In the genomic region with DNA sequence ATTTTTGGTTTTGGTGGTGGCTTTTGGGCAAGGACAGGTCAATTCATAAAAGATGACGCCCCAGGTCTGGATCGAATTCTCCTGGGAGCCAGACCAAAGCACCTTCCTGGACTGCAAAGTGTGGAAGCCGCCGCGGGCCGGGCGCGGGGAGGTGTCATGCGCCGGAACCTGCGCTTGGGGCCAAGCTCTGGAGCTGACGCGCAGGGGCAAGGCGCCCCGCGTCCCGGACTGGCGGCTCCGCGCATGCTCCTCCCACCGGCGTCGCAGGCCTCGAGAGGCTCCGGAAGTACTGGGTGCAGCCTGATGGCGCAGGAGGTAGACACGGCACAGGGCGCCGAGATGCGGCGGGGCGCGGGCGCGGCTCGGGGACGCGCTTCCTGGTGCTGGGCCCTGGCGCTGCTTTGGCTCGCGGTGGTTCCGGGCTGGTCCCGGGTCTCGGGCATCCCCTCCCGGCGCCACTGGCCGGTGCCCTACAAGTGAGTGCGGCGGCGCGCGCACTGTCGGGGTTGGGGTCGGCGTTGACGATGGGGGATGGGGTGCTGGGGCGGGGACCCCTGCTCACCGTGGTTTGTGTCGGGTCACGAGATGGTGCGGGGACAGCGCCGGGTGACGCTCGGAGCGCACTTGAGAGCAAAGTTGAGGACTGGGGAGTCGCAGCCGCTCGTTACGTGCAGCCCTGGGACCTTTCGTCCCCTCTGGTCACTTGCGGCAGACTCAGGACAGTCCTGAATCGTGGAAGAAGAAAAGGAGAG, we compare ENCODE assay signal across 8 cellular contexts. TPM values are rescaled to one million over a fixed set of nuclear protein-coding genes. Genes with fewer than 3 reads are reported as not detected.
DNase-seq lines count a peak whose midpoint lies in the region; ATAC-seq, FAIRE-seq and TF ChIP-seq lines count a peak whose summit lies in the region.

A gene (plus strand): TSS at position 286 of the 752 bp plus-strand sequence. CDS start 18 bp downstream, at position 304.

- H4K91ac ChIP-seq in trophoblast cell (ENCODE audit: low read depth, low read length), result peak within 1 kb of the TSS; percentile 71

- peak within 1 kb of the TSS; percentile 82 for H4K12ac ChIP-seq in trophoblast cell (ENCODE audit: low read depth, low read length)

- peak within 1 kb of the TSS; percentile 11 for H2BK12ac ChIP-seq in trophoblast cell (ENCODE audit: low read length)

- peak within 1 kb of the TSS; percentile 89 for H2AFZ ChIP-seq in trophoblast cell (ENCODE audit: insufficient read depth, low read length, poor library complexity)

- H3K27ac ChIP-seq in adipose tissue (ENCODE audit: low read depth, low read length) (peak within 1 kb of the TSS; percentile 48), trophoblast cell (ENCODE audit: low read depth, low read length) (peak within 1 kb of the TSS; percentile 40), tibial nerve (peak within 1 kb of the TSS; percentile 93 to 98 (median 96))

- H3K4ac ChIP-seq in trophoblast cell (ENCODE audit: low read depth, low read length), result peak within 1 kb of the TSS; percentile 37

- peaks cover under 1 to 5% of the 10 kb centered on the region in 2 donors for H3K27me3 Mint-ChIP-seq in T-cell

- peak within 1 kb of the TSS; percentile 38 for H2BK5ac ChIP-seq in trophoblast cell (ENCODE audit: low read depth, low read length, poor library complexity)

- H3K23ac ChIP-seq in trophoblast cell (ENCODE audit: low read length), result no peak within 1 kb of the TSS

- TF ChIP-seq EP300 in tibial nerve (IDR thresholded peaks at IDR 0.05), result peak; percentile 70 to 99

- POLR2A ChIA-PET in T-cell (lab: Charles Lee), result interaction anchor here (0.6 to 4.2 kb wide), 11 partner anchors 10 to 1440 kb away, joined by 3 to 48 read pairs (median 4); a partner anchor contains a TSS

- peak within 1 kb of the TSS; percentile 95 for H4K8ac ChIP-seq in trophoblast cell (ENCODE audit: low read depth, low read length)

- CTCF ChIA-PET in T-cell (lab: Charles Lee), result interaction anchor here (0.6 to 3.6 kb wide), 11 partner anchors 10 to 1240 kb away, joined by 3 to 23 read pairs (median 4); no protein-coding TSS in a partner anchor

- no peaks in the 10 kb centered on the region for H3K9me3 Mint-ChIP-seq in T-cell

- H3K4me3 Mint-ChIP-seq in T-cell, result peak within 1 kb of the TSS; percentile 91 to 97 (median 95)

- peaks cover 33 to 55% (median 49%) of the 10 kb centered on the region in 3 donors for H3K4me1 Mint-ChIP-seq in T-cell

- H3K27ac Mint-ChIP-seq in T-cell, result peak within 1 kb of the TSS; percentile 98 to 99

- peak within 1 kb of the TSS; percentile 83 for H3K4me2 ChIP-seq in trophoblast cell (ENCODE audit: low read length)

- peaks cover 6% of the 10 kb centered on the region in 2 experiments for H3K4me1 ChIP-seq in trophoblast cell (ENCODE audit: control insufficient read depth in 1 of 2, insufficient read depth in 2 of 2, low read length in 2 of 2)
- peaks cover 0 to 30% (median 0%) of the 10 kb centered on the region in 4 donors for H3K4me1 ChIP-seq in tibial nerve

- H3K36me3 ChIP-seq in trophoblast cell (ENCODE audit: control insufficient read depth in 1 of 2, insufficient read depth in 2 of 2, low read length in 2 of 2) (peaks cover 0 to 7% of the 10 kb centered on the region in 2 experiments), tibial nerve (peaks cover 0 to 21% (median 0%) of the 10 kb centered on the region in 3 donors)

- peak; percentile 95 for DNase-seq in GM12891 (ENCODE audit: insufficient read length, low spot score)
- DNase-seq in NCI-H128 (lab: John Stamatoyannopoulos, UW; ENCODE audit: unreplicated experiment), result peak; percentile 78
- DNase-seq in T-cell, result peak; percentile 85 to 98 (median 96)
- DNase-seq in cardiac septum (ENCODE audit: low spot score), result peak; percentile 96
- peak; percentile 93 to 95 for DNase-seq in trophoblast cell
- DNase-seq in tibial nerve (ENCODE audit: low spot score in 2 of 2), result peak; percentile 80 to 86

- peak within 1 kb of the TSS; percentile 94 for H3K18ac ChIP-seq in trophoblast cell (ENCODE audit: low read length)

- FAIRE-seq in GM12891 (lab: Jason Lieb, UNC), result peak; percentile 97

- whole genome bisulfite sequencing in adipose tissue, 3 donors, result 1 to 2% (median 1%) methylated on average over 67 to 73 of the region's 73 CpGs
- WGBS in trophoblast cell (ENCODE audit: extremely low coverage, insufficient coverage, insufficient read length), result no CpG with 5 or more reads among the region's 73 CpGs
- 0% methylated on average over 11 to 72 of the region's 73 CpGs for WGBS in tibial nerve, 2 donors

- ATAC-seq in HG02759 (IDR thresholded peaks at IDR 0.05; ENCODE audit: unreplicated experiment), result peak; percentile 96
- peak; percentile 90 to 95 (median 92) for ATAC-seq in T-cell (replicated peaks in 1 of 4)

- H3K27me3 ChIP-seq in trophoblast cell (ENCODE audit: insufficient read depth, low read length) (no peaks in the 10 kb centered on the region), tibial nerve (no peaks in the 10 kb centered on the region)

- H3K79me2 ChIP-seq in trophoblast cell (ENCODE audit: control insufficient read depth, insufficient read depth, low read length, poor library complexity), result peaks cover 5% of the 10 kb centered on the region

- H3K79me1 ChIP-seq in trophoblast cell (ENCODE audit: low read length), result peaks cover 8% of the 10 kb centered on the region

- TF ChIP-seq CTCF in tibial nerve (IDR thresholded peaks at IDR 0.05), result peak in 3 of 5 experiments; percentile 21 to 67 (median 66)

- peak within 1 kb of the TSS; percentile 88 for H3K9ac ChIP-seq in trophoblast cell (ENCODE audit: low read length)

- peaks cover 16% of the 10 kb centered on the region for H3K36me3 Mint-ChIP-seq in T-cell

- no peaks in the 10 kb centered on the region for H3K9me3 ChIP-seq in trophoblast cell (ENCODE audit: insufficient read depth, low read depth, low read length)
- no peaks in the 10 kb centered on the region for H3K9me3 ChIP-seq in tibial nerve

- H3K4me3 ChIP-seq in trophoblast cell (ENCODE audit: low read depth, low read length), result peak within 1 kb of the TSS; percentile 87
- peak within 1 kb of the TSS; percentile 76 to 89 (median 78) for H3K4me3 ChIP-seq in tibial nerve

- peak within 1 kb of the TSS; percentile 82 for H3K14ac ChIP-seq in trophoblast cell (ENCODE audit: low read length)

- H2AK5ac ChIP-seq in trophoblast cell (ENCODE audit: low read length), result peak within 1 kb of the TSS; percentile 74

- TF ChIP-seq POLR2A in GM12891 (IDR thresholded peaks at IDR 0.05; ENCODE audit: low read depth, low read length) (peak; percentile 97), tibial nerve (IDR thresholded peaks at IDR 0.05) (peak; percentile 97)

- H2BK120ac ChIP-seq in trophoblast cell (ENCODE audit: insufficient read depth, low read length, poor library complexity), result peak within 1 kb of the TSS; percentile 32

- intact Hi-C loops in cardiac septum (cut with DNase I), result loop anchor here (1.0 kb wide), 1 partner anchor 34 kb away; no protein-coding TSS in a partner anchor

TF ChIP-seq in GM12891, 5 proteins besides CTCF, POLR2A, EP300 and RAD21:
- 0 out of 2 replicates have a peak, but pooled peaks have one; percentile 9 for TF ChIP-seq SPI1 (IDR thresholded peaks at IDR 0.05; ENCODE audit: low read depth, low read length)
- no peak for TF ChIP-seq PAX5 (IDR thresholded peaks at IDR 0.05; ENCODE audit: insufficient read depth, low read length, severe bottlenecking)
- TF ChIP-seq TAF1 (IDR thresholded peaks at IDR 0.05; ENCODE audit: low read depth, low read length), result peak; percentile 83; the same call in 1 of the 2 replicates
- TF ChIP-seq POLR2AphosphoS5 (IDR thresholded peaks at IDR 0.05; ENCODE audit: low read depth, low read length), result peak; percentile 94
- peak; percentile 61 for TF ChIP-seq POU2F2 (IDR thresholded peaks at IDR 0.05; ENCODE audit: low read depth, low read length)

RNA-seq across cellular contexts. Expression of the gene that starts here (rescaled TPM):
- 15.4 TPM for polyA plus RNA-seq in GM12891 (2012; ENCODE audit: low read depth, missing spikeins)
- 10 to 100 TPM; 18.1 to 29.5 (median 21.7) TPM for total RNA-seq in T-cell
- polyA plus RNA-seq in adipose tissue, result 10 to 100 TPM; 10.4 to 17.0 (median 14.6) TPM
- total RNA-seq in cardiac septum, result 13.4 TPM
- 17.6 and 18.6 TPM in 2 replicates for polyA plus RNA-seq in trophoblast cell (2013)
- total RNA-seq in tibial nerve, result 10 to 100 TPM; 28.8 to 47.3 (median 35.1) TPM

Comparison
In these comparisons a context has a peak if more than half of its experiments do, and no peak if none do; other contexts are left out.
1. Peak in every context shown above with its lines: DNase-seq, ATAC-seq, H3K4me3 ChIP-seq and H3K27ac ChIP-seq.
2. H3K27ac ChIP-seq: peak in every context shown above with its lines; median percentile 96 in tibial nerve; 48 in adipose tissue; 40 in trophoblast cell.